21 cellular contexts compared by ENCODE assay signal in genomic region chrX:5236749-5237148, GRCh38.
"Had no signal": no experiment of that assay in that cellular context is flagged by ENCODE, and none has a peak within 500 bp of the region (broad histone marks: within the 10 kb centered on the region; RNA-seq: fewer than 3 reads in every experiment).

No MANE protein-coding gene starts in this region.

- DNase-seq: effector memory CD8-positive, alpha-beta T cell; erythroblast; esophagus squamous epithelium; hypothalamus; immature natural killer cell; kidney glomerular epithelial cell; left colon; left ventricle myocardium superior; lower lobe of right lung; mucosa of descending colon; naive B cell; right cardiac atrium; sigmoid colon; stimulated activated CD4-positive, alpha-beta T cell treated with anti-CD3 and anti-CD28 coated beads, Interleukin-2, amount 100 ng/mL, for 24 hours; stimulated activated CD4-positive, alpha-beta T cell treated with anti-CD3 and anti-CD28 coated beads, Interleukin-4, amount 100 ng/mL, for 24 hours; stimulated activated naive CD8-positive, alpha-beta T cell treated with anti-CD3 and anti-CD28 coated beads, Interleukin-15, Interleukin-2, amounts not matched to agents 100 U/mL and 50 U/mL, for 24 hours; testis; tibial artery had no signal

- H3K4me3 ChIP-seq: coronary artery, esophagus squamous epithelium, lower lobe of right lung, mucosa of descending colon, neural progenitor cell, prostate gland, sigmoid colon, testis, tibial artery had no signal
